10 cellular contexts compared by ENCODE assay signal in genomic region chr10:79540930-79541329, GRCh38. TPM values are rescaled to one million over a fixed set of nuclear protein-coding genes. Genes with fewer than 3 reads are reported as not detected.
DNase-seq lines count a peak whose midpoint lies in the region; ATAC-seq lines count a peak whose summit lies in the region.
"Not testable (repeated sequence)": the region's sequence is repeated elsewhere in the genome, so short reads cannot be mapped to it uniquely, and the experiment has no call there.
"Had no signal": no experiment of that assay in that cellular context is flagged by ENCODE, and none has a peak within 500 bp of the region (broad histone marks: within the 10 kb centered on the region; RNA-seq: fewer than 3 reads in every experiment).

No MANE protein-coding gene starts in this region.

- not testable (repeated sequence) for H3K4me1 Mint-ChIP-seq in activated CD4-positive, alpha-beta T cell treated with anti-CD3 and anti-CD28 coated beads for 36 hours; stimulated activated memory B cell treated with anti-CD40 and anti-IgM and Interleukin-4, amounts not matched to agents 10 μg/mL and 1 μg/mL and 100 μg/mL, for 72 hours

- CTCF ChIA-PET in activated CD4-positive, alpha-beta T cell treated with anti-CD3 and anti-CD28 coated beads for 36 hours (lab: Charles Lee) = not testable (repeated sequence)

- not testable (repeated sequence) for H3K27me3 Mint-ChIP-seq in activated CD4-positive, alpha-beta T cell treated with anti-CD3 and anti-CD28 coated beads for 36 hours; stimulated activated memory B cell treated with anti-CD40 and anti-IgM and Interleukin-4, amounts not matched to agents 10 μg/mL and 1 μg/mL and 100 μg/mL, for 72 hours

- peak; percentile 93 for ATAC-seq in GM18502 (IDR thresholded peaks at IDR 0.05; ENCODE audit: poor library complexity, unreplicated experiment)
- ATAC-seq in GM19025 (IDR thresholded peaks at IDR 0.05; ENCODE audit: low read depth, unreplicated experiment) = peak; percentile 93
- ATAC-seq in GM21390 (IDR thresholded peaks at IDR 0.05; ENCODE audit: unreplicated experiment) = peak; percentile 99
- peak; percentile 81 for ATAC-seq in HG02588 (IDR thresholded peaks at IDR 0.05; ENCODE audit: unreplicated experiment)
- ATAC-seq in HG03025 (IDR thresholded peaks at IDR 0.05; ENCODE audit: low FRiP score, unreplicated experiment) = peak; percentile 71
- ATAC-seq in HG03378 (IDR thresholded peaks at IDR 0.05; ENCODE audit: unreplicated experiment) = peak; percentile 97
- peak; percentile 96 for ATAC-seq in activated CD4-positive, alpha-beta T cell treated with anti-CD3 and anti-CD28 coated beads for 36 hours
- peak; percentile 68 for ATAC-seq in stimulated activated memory B cell treated with anti-CD40 and anti-IgM and Interleukin-4, amounts not matched to agents 10 μg/mL and 1 μg/mL and 100 μg/mL, for 72 hours

- H3K9me3 Mint-ChIP-seq in activated CD4-positive, alpha-beta T cell treated with anti-CD3 and anti-CD28 coated beads for 36 hours (ENCODE audit: low read depth); stimulated activated memory B cell treated with anti-CD40 and anti-IgM and Interleukin-4, amounts not matched to agents 10 μg/mL and 1 μg/mL and 100 μg/mL, for 72 hours: not testable (repeated sequence)

- POLR2A ChIA-PET in activated CD4-positive, alpha-beta T cell treated with anti-CD3 and anti-CD28 coated beads for 36 hours (lab: Charles Lee) = not testable (repeated sequence)

- intact Hi-C loops in activated CD4-positive, alpha-beta T cell treated with anti-CD3 and anti-CD28 coated beads for 36 hours (cut with DNase I, micrococcal nuclease) = not testable (repeated sequence)

- not testable (repeated sequence) for H3K36me3 Mint-ChIP-seq in activated CD4-positive, alpha-beta T cell treated with anti-CD3 and anti-CD28 coated beads for 36 hours (ENCODE audit: low read depth); stimulated activated memory B cell treated with anti-CD40 and anti-IgM and Interleukin-4, amounts not matched to agents 10 μg/mL and 1 μg/mL and 100 μg/mL, for 72 hours

- not testable (repeated sequence) for H3K27ac Mint-ChIP-seq in activated CD4-positive, alpha-beta T cell treated with anti-CD3 and anti-CD28 coated beads for 36 hours; stimulated activated memory B cell treated with anti-CD40 and anti-IgM and Interleukin-4, amounts not matched to agents 10 μg/mL and 1 μg/mL and 100 μg/mL, for 72 hours

- H3K4me3 Mint-ChIP-seq in activated CD4-positive, alpha-beta T cell treated with anti-CD3 and anti-CD28 coated beads for 36 hours; stimulated activated memory B cell treated with anti-CD40 and anti-IgM and Interleukin-4, amounts not matched to agents 10 μg/mL and 1 μg/mL and 100 μg/mL, for 72 hours: not testable (repeated sequence)

- DNase-seq in activated CD4-positive, alpha-beta T cell treated with anti-CD3 and anti-CD28 coated beads for 36 hours = peak; percentile 16

RNA-seq across cellular contexts. Expression of gene SFTPA2, which starts 19.3 kb away (rescaled TPM):
- total RNA-seq in activated CD4-positive, alpha-beta T cell treated with anti-CD3 and anti-CD28 coated beads for 36 hours = not detected
- total RNA-seq: ascending aorta, osteoblast had no signal

RNA-seq across cellular contexts. Expression of gene EIF5AL1, which starts 28.6 kb away (rescaled TPM):
- under 1 TPM; 0.18 to 0.46 TPM for total RNA-seq in activated CD4-positive, alpha-beta T cell treated with anti-CD3 and anti-CD28 coated beads for 36 hours

Comparison
In these comparisons a context has a peak if more than half of its experiments do, and no peak if none do; other contexts are left out.
1. Peak in every context shown above with its lines: DNase-seq and ATAC-seq.